Comparison of ENCODE assay signal across 29 cellular contexts in the genomic region with DNA sequence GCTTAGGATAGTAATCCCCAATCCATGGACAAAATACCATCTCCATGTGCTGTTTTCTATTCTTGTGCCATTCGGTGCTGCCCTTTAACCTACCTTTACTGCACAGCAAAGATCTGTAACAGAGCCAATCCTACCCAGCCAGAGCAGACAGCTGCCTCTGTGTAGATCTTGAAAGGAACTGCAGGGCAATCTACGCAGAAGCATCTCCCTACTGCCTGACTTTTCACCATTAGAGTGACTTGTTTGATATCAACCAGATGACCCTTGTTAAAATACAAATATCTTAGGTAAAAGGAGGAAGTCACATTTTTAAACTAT. TPM values are rescaled to one million over a fixed set of nuclear protein-coding genes. Genes with fewer than 3 reads are reported as not detected.
DNase-seq lines count a peak whose midpoint lies in the region; ATAC-seq, FAIRE-seq and TF ChIP-seq lines count a peak whose summit lies in the region.
"Had no signal": no experiment of that assay in that cellular context is flagged by ENCODE, and none has a peak within 500 bp of the region (broad histone marks: within the 10 kb centered on the region; RNA-seq: fewer than 3 reads in every experiment).

No MANE protein-coding gene starts in this region.

- H3K14ac ChIP-seq in H9 (ENCODE audit: insufficient read depth, low read length), result no peak overlapping the region

- H3K27me3 Mint-ChIP-seq in activated CD8-positive, alpha-beta T cell treated with anti-CD3 and anti-CD28 coated beads, Interleukin-2, amount 10 ng/mL, durations not matched to agents 7 days and 5 days (ENCODE audit: low read depth), result peaks cover 10% of the 10 kb centered on the region
- no peaks in the 10 kb centered on the region; the same call in 1 of the 2 replicates for H3K27me3 Mint-ChIP-seq in H9 (ENCODE audit: low read depth)
- H3K27me3 Mint-ChIP-seq: activated CD4-positive, alpha-beta T cell treated with anti-CD3 and anti-CD28 coated beads for 36 hours; activated CD8-positive, alpha-beta T cell treated with anti-CD3 and anti-CD28 coated beads for 36 hours; activated T-helper 17 cell treated with anti-CD3 and anti-CD28 coated beads, Interleukin-2, amount 50 U/mL, for 72 hours; stimulated activated memory B cell treated with anti-CD40 and anti-IgM and Interleukin-4, amounts not matched to agents 10 μg/mL and 1 μg/mL and 100 μg/mL, for 72 hours had no signal

- H2BK5ac ChIP-seq in H9 (ENCODE audit: insufficient read length, low read length), result no peak overlapping the region

- H4K91ac ChIP-seq in H9 (ENCODE audit: insufficient read length, low read depth, low read length), result no peak overlapping the region

- H3K27ac Mint-ChIP-seq in activated CD8-positive, alpha-beta T cell treated with anti-CD3 and anti-CD28 coated beads, Interleukin-2, amount 10 ng/mL, durations not matched to agents 7 days and 5 days, result no peak overlapping the region
- H3K27ac Mint-ChIP-seq in H9, result no peak overlapping the region
- H3K27ac Mint-ChIP-seq: activated CD4-positive, alpha-beta T cell treated with anti-CD3 and anti-CD28 coated beads for 36 hours; activated CD8-positive, alpha-beta T cell treated with anti-CD3 and anti-CD28 coated beads for 36 hours; activated T-helper 17 cell treated with anti-CD3 and anti-CD28 coated beads, Interleukin-2, amount 50 U/mL, for 72 hours; stimulated activated memory B cell treated with anti-CD40 and anti-IgM and Interleukin-4, amounts not matched to agents 10 μg/mL and 1 μg/mL and 100 μg/mL, for 72 hours had no signal

- no peak overlapping the region for H3K23ac ChIP-seq in H9 (ENCODE audit: insufficient read length, low read depth, low read length)

- no peak overlapping the region for H3K4ac ChIP-seq in H9 (ENCODE audit: low read depth, low read length)

- 54 to 63% methylated on average over 2 of the region's 2 CpGs for WGBS in heart right ventricle, 2 donors
- 58 to 61% methylated on average over 2 of the region's 2 CpGs for WGBS in pancreas, 2 donors
- no CpG with 5 or more reads among the region's 2 CpGs for WGBS in H9 (ENCODE audit: extremely low coverage, insufficient read length, low lambda C conversion rate)

- no peaks in the 10 kb centered on the region for H3K36me3 Mint-ChIP-seq in activated CD8-positive, alpha-beta T cell treated with anti-CD3 and anti-CD28 coated beads, Interleukin-2, amount 10 ng/mL, durations not matched to agents 7 days and 5 days (ENCODE audit: low read depth)
- no peaks in the 10 kb centered on the region for H3K36me3 Mint-ChIP-seq in H9 (ENCODE audit: insufficient read depth in 1 of 3, low read depth in 3 of 3)
- H3K36me3 Mint-ChIP-seq: CD14-positive monocyte; stimulated activated memory B cell treated with anti-CD40 and anti-IgM and Interleukin-4, amounts not matched to agents 10 μg/mL and 1 μg/mL and 100 μg/mL, for 72 hours had no signal

- peak; percentile 39 for ATAC-seq in Right ventricle myocardium inferior
- peak in 5 of 8 donors; percentile 42 to 86 (median 78) for ATAC-seq in heart right ventricle
- ATAC-seq in pancreas, result no peak
- no peak for ATAC-seq in activated CD8-positive, alpha-beta T cell treated with anti-CD3 and anti-CD28 coated beads, Interleukin-2, amount 10 ng/mL, durations not matched to agents 7 days and 5 days
- ATAC-seq in HG03521 (IDR thresholded peaks at IDR 0.05; ENCODE audit: unreplicated experiment), result no peak
- ATAC-seq: activated CD4-positive, alpha-beta T cell treated with anti-CD3 and anti-CD28 coated beads for 36 hours; activated CD8-positive, alpha-beta T cell treated with anti-CD3 and anti-CD28 coated beads for 36 hours; activated T-helper 17 cell treated with anti-CD3 and anti-CD28 coated beads, Interleukin-2, amount 50 U/mL, for 72 hours; body of pancreas; esophagus mucosa; stimulated activated memory B cell treated with anti-CD40 and anti-IgM and Interleukin-4, amounts not matched to agents 10 μg/mL and 1 μg/mL and 100 μg/mL, for 72 hours had no signal

- H3K4me2 ChIP-seq in H9 (ENCODE audit: insufficient read depth, insufficient read length, low read length), result no peak overlapping the region
- H3K4me2 ChIP-seq: PC-9 had no signal

- H2AFZ ChIP-seq in H9 (ENCODE audit: low read length), result no peak overlapping the region
- H2AFZ ChIP-seq: PC-9 had no signal

- H3T11ph ChIP-seq in H9 (ENCODE audit: low read length), result no peak overlapping the region

- no peak for TF ChIP-seq POLR2A in uterus (IDR thresholded peaks at IDR 0.05)

- H2BK15ac ChIP-seq in H9 (ENCODE audit: low read depth, low read length), result no peak overlapping the region

- H3K4me3 ChIP-seq in heart right ventricle (no peak overlapping the region), pancreas (no peak overlapping the region), uterus (no peak overlapping the region)
- H3K4me3 ChIP-seq: body of pancreas, lung, PC-9, upper lobe of left lung had no signal

- POLR2A ChIA-PET in activated CD8-positive, alpha-beta T cell treated with anti-CD3 and anti-CD28 coated beads, Interleukin-2, amount 10 ng/mL, durations not matched to agents 7 days and 5 days (lab: Charles Lee), result interaction anchor here (1.3 kb wide), 1 partner anchor 34 kb away, joined by 4 read pairs; the partner anchor contains the start of gene PPM1A

- intact Hi-C loops in Right ventricle myocardium inferior (cut with DNase I), result loop anchor here (10.0 kb wide), 1 partner anchor 90 kb away; no protein-coding TSS in a partner anchor
- intact Hi-C loops in cardiac septum (cut with DNase I), result no loop called here
- intact Hi-C loops in heart right ventricle (cut with DNase I), result loop anchor here in 1 of 10 donors (10.0 kb wide), 1 partner anchor 110 kb away; no protein-coding TSS in a partner anchor
- intact Hi-C loops in pancreas (cut with DNase I), result no loop called here
- intact Hi-C loops in uterus (cut with DNase I; ENCODE audit: low total_unique reads), result no loop called here

- no peaks in the 10 kb centered on the region for H3K36me3 ChIP-seq in heart right ventricle
- no peaks in the 10 kb centered on the region for H3K36me3 ChIP-seq in pancreas
- H3K36me3 ChIP-seq in uterus, result no peaks in the 10 kb centered on the region
- H3K36me3 ChIP-seq: upper lobe of left lung had no signal

- no peaks in the 10 kb centered on the region for H4K20me1 ChIP-seq in H9 (ENCODE audit: control insufficient read depth, insufficient read depth, insufficient read length)

- H3K4me1 ChIP-seq in heart right ventricle (peaks cover 0 to 16% (median 3%) of the 10 kb centered on the region in 9 donors), pancreas (no peaks in the 10 kb centered on the region), uterus (peaks cover 0 to 4% of the 10 kb centered on the region in 2 donors), H9 (ENCODE audit: insufficient read depth, low read length) (peaks cover 9% of the 10 kb centered on the region; the same call in 1 of the 2 replicates)
- H3K4me1 ChIP-seq: body of pancreas, Caco-2 had no signal

- H3K9me3 ChIP-seq in heart right ventricle (no peaks in the 10 kb centered on the region), pancreas (no peaks in the 10 kb centered on the region), uterus (no peaks in the 10 kb centered on the region), H9 (ENCODE audit: control insufficient read depth, low read depth, low read length) (no peaks in the 10 kb centered on the region)
- H3K9me3 ChIP-seq: body of pancreas, Caco-2, upper lobe of left lung had no signal

- no peaks in the 10 kb centered on the region for H3K79me2 ChIP-seq in H9 (ENCODE audit: insufficient read depth, low read length)

- no peak overlapping the region for H3K18ac ChIP-seq in H9 (ENCODE audit: insufficient read length, low read depth, low read length)

- no peak overlapping the region for H2AK5ac ChIP-seq in H9 (ENCODE audit: insufficient read length, low read length)

- TF ChIP-seq CTCF in heart right ventricle (IDR thresholded peaks at IDR 0.05) (no peak), pancreas (IDR thresholded peaks at IDR 0.05) (no peak), uterus (IDR thresholded peaks at IDR 0.05) (no peak), H9 (conservative IDR thresholded peaks at IDR 0.05) (no peak)

- DNase-seq in Right ventricle myocardium inferior (ENCODE audit: missing footprints) (no peak), cardiac septum (ENCODE audit: low spot score) (no peak), heart right ventricle (peak in 1 of 2 donors; percentile 11), pancreas (no peak), uterus (no peak), H9 (no peak)
- DNase-seq in activated CD8-positive, alpha-beta T cell treated with anti-CD3 and anti-CD28 coated beads, Interleukin-2, amount 10 ng/mL, durations not matched to agents 7 days and 5 days, result no peak
- DNase-seq: activated CD4-positive, alpha-beta T cell treated with anti-CD3 and anti-CD28 coated beads for 36 hours; activated CD8-positive, alpha-beta T cell treated with anti-CD3 and anti-CD28 coated beads for 36 hours; activated naive CD4-positive, alpha-beta T cell treated with anti-CD3 and anti-CD28 coated beads, Interleukin-2, amount 50 U/mL, for 16 hours; body of pancreas; Caco-2; DMS79; foreskin fibroblast; KG1; kidney glomerular epithelial cell; NCI-H1092 treated with DMSO at 0.1 percent for 48 hours; NCI-H187; PC-9; upper lobe of left lung had no signal

- no peak overlapping the region for H3K56ac ChIP-seq in H9 (ENCODE audit: insufficient read length, low read depth, low read length)

- no peak overlapping the region for H4K8ac ChIP-seq in H9 (replicated peaks; ENCODE audit: insufficient read length, low read depth, low read length)

- no peaks in the 10 kb centered on the region for H3K4me1 Mint-ChIP-seq in activated CD8-positive, alpha-beta T cell treated with anti-CD3 and anti-CD28 coated beads, Interleukin-2, amount 10 ng/mL, durations not matched to agents 7 days and 5 days (ENCODE audit: low read depth)
- H3K4me1 Mint-ChIP-seq in H9, result peaks cover 14 to 18% of the 10 kb centered on the region in 2 experiments
- H3K4me1 Mint-ChIP-seq: activated T-helper 17 cell treated with anti-CD3 and anti-CD28 coated beads, Interleukin-2, amount 50 U/mL, for 72 hours; CD14-positive monocyte had no signal

- no peak overlapping the region for H2BK12ac ChIP-seq in H9 (ENCODE audit: insufficient read length, low read depth, low read length)

- CTCF ChIA-PET in activated CD8-positive, alpha-beta T cell treated with anti-CD3 and anti-CD28 coated beads, Interleukin-2, amount 10 ng/mL, durations not matched to agents 7 days and 5 days (lab: Charles Lee), result no interaction called here

- no peaks in the 10 kb centered on the region for H3K23me2 ChIP-seq in H9 (ENCODE audit: insufficient read length, low read depth, low read length, poor library complexity, severe bottlenecking)

- H3K27me3 ChIP-seq in heart right ventricle, result no peaks in the 10 kb centered on the region
- H3K27me3 ChIP-seq in pancreas, result no peaks in the 10 kb centered on the region
- no peaks in the 10 kb centered on the region for H3K27me3 ChIP-seq in uterus
- H3K27me3 ChIP-seq in H9 (ENCODE audit: insufficient read depth, low read length), result no peaks in the 10 kb centered on the region
- H3K27me3 ChIP-seq: body of pancreas, upper lobe of left lung had no signal

- H3K4me3 Mint-ChIP-seq in activated CD8-positive, alpha-beta T cell treated with anti-CD3 and anti-CD28 coated beads, Interleukin-2, amount 10 ng/mL, durations not matched to agents 7 days and 5 days, result no peak overlapping the region
- no peak overlapping the region for H3K4me3 Mint-ChIP-seq in H9
- H3K4me3 Mint-ChIP-seq: activated CD4-positive, alpha-beta T cell treated with anti-CD3 and anti-CD28 coated beads for 36 hours; activated CD8-positive, alpha-beta T cell treated with anti-CD3 and anti-CD28 coated beads for 36 hours; activated T-helper 17 cell treated with anti-CD3 and anti-CD28 coated beads, Interleukin-2, amount 50 U/mL, for 72 hours; CD14-positive monocyte; neural crest cell; stimulated activated memory B cell treated with anti-CD40 and anti-IgM and Interleukin-4, amounts not matched to agents 10 μg/mL and 1 μg/mL and 100 μg/mL, for 72 hours had no signal

- no peak overlapping the region for H3K9ac ChIP-seq in H9 (ENCODE audit: extremely low read depth, insufficient read length, low read length)

- H3K79me1 ChIP-seq in H9 (ENCODE audit: insufficient read depth, low read depth, low read length, poor library complexity, severe bottlenecking), result no peaks in the 10 kb centered on the region

- no peak overlapping the region for H4K5ac ChIP-seq in H9 (ENCODE audit: insufficient read length, low read depth, low read length)

- peak overlapping the region in 3 of 10 donors; percentile 1 to 52 (median 50) for H3K27ac ChIP-seq in heart right ventricle
- no peak overlapping the region for H3K27ac ChIP-seq in pancreas
- peak overlapping the region; percentile 51 to 76 for H3K27ac ChIP-seq in uterus
- H3K27ac ChIP-seq in H9 (ENCODE audit: insufficient read length, low read depth, low read length), result no peak overlapping the region
- H3K27ac ChIP-seq: body of pancreas, HL-60, PC-9, upper lobe of left lung had no signal

- peak; percentile 61 for FAIRE-seq in pancreas (lab: Jason Lieb, UNC)
- FAIRE-seq: G401.6 had no signal

- H3K9me3 Mint-ChIP-seq in activated CD8-positive, alpha-beta T cell treated with anti-CD3 and anti-CD28 coated beads, Interleukin-2, amount 10 ng/mL, durations not matched to agents 7 days and 5 days (ENCODE audit: insufficient read depth), result no peaks in the 10 kb centered on the region
- no peaks in the 10 kb centered on the region for H3K9me3 Mint-ChIP-seq in H9
- H3K9me3 Mint-ChIP-seq: activated CD8-positive, alpha-beta T cell treated with anti-CD3 and anti-CD28 coated beads for 36 hours; activated T-helper 17 cell treated with anti-CD3 and anti-CD28 coated beads, Interleukin-2, amount 50 U/mL, for 72 hours; CD14-positive monocyte; neural crest cell; stimulated activated memory B cell treated with anti-CD40 and anti-IgM and Interleukin-4, amounts not matched to agents 10 μg/mL and 1 μg/mL and 100 μg/mL, for 72 hours had no signal

- no peak overlapping the region for H2BK120ac ChIP-seq in H9 (ENCODE audit: low read depth, low read length, poor library complexity, severe bottlenecking)

- H2BK20ac ChIP-seq in H9 (ENCODE audit: low read depth, low read length, poor library complexity, severe bottlenecking), result no peak overlapping the region

RNA-seq across cellular contexts. Expression of gene PPM1A, which starts 33.9 kb away (rescaled TPM):
- total RNA-seq in Right ventricle myocardium inferior (119 TPM), cardiac septum (88.5 TPM), heart right ventricle (100 to 1,000 TPM in 5 of 10 donors, 10 to 100 TPM in 5; 79.9 to 122 (median 101) TPM), pancreas (10 to 100 TPM; 20.9 to 32.3 (median 23.9) TPM), uterus (10 to 100 TPM; 32.0 to 77.1 (median 52.8) TPM), H9 (2021) (41.7 and 49.2 TPM in 2 replicates)
- polyA plus RNA-seq in heart right ventricle (10 to 100 TPM; 27.0 to 29.0 TPM), pancreas (10 to 100 TPM in 1 of 2 donors, 1 to 10 TPM in 1; 10.0 to 24.3 TPM)
- total RNA-seq in activated CD8-positive, alpha-beta T cell treated with anti-CD3 and anti-CD28 coated beads, Interleukin-2, amount 10 ng/mL, durations not matched to agents 7 days and 5 days, result 10 to 100 TPM; 45.2 to 50.1 TPM

RNA-seq across cellular contexts. Expression of gene DHRS7, which starts 49.9 kb away (rescaled TPM):
- total RNA-seq in Right ventricle myocardium inferior (34.6 TPM), cardiac septum (36.8 TPM), heart right ventricle (10 to 100 TPM; 24.5 to 55.5 (median 32.1) TPM), pancreas (10 to 100 TPM; 29.4 to 65.4 (median 37.9) TPM), uterus (100 to 1,000 TPM in 2 of 4 donors, 10 to 100 TPM in 2; 64.5 to 108 (median 91.2) TPM), H9 (2021) (25.2 and 27.7 TPM in 2 replicates)
- polyA plus RNA-seq in heart right ventricle (10 to 100 TPM; 38.1 to 73.9 TPM), pancreas (10 to 100 TPM; 31.6 to 52.4 TPM)
- total RNA-seq in activated CD8-positive, alpha-beta T cell treated with anti-CD3 and anti-CD28 coated beads, Interleukin-2, amount 10 ng/mL, durations not matched to agents 7 days and 5 days, result 10 to 100 TPM; 45.7 to 54.4 TPM

Comparison
In these comparisons a context has a peak if more than half of its experiments do, and no peak if none do; other contexts are left out.
1. ATAC-seq: peak in Right ventricle myocardium inferior (single experiment) and heart right ventricle (5 of 8); none in pancreas (0 of 4), activated CD8-positive, alpha-beta T cell treated with anti-CD3 and anti-CD28 coated beads, Interleukin-2, amount 10 ng/mL, durations not matched to agents 7 days and 5 days (single experiment) and HG03521 (single experiment).
2. H3K27ac ChIP-seq: peak in uterus (2 of 2); none in pancreas (0 of 4) and H9 (single experiment).